8 cellular contexts compared by ENCODE assay signal in the genomic region with DNA sequence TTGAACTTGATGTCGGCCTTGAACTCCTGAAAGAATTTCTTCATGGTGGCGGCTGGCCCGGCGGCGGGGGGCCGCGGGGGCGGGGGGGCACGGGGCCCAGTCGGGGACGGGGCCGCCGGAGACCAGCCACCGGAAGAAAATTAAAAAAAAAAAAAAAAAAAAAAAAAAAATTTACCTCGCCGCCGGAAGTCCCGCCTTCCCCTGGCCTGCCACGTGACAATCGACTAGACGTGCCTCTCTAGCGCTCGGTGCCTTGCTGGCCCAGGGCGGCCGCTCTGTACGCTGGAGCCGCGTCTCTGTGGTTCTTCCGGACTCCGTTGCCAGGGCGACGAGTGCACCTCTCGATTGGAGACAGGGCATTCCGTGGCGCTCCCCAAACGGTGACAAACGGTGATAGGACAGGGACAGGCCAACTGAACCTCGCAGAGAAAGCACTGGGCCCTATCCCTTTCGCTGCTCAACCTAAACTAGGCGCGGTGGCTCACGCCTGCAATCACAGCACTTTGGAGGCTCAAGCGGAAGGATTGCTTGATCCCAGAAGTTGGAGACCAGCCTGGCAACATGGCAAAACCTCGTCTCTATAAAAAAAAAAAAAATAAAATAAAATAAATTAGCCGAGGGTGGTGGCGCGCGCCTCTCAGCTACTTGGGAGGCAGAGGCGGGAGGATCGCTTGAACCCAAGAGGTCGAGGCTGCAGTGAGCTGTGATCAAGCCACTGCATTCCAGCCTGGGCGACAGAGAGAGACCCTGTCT. TPM values are rescaled to one million over a fixed set of nuclear protein-coding genes. Genes with fewer than 3 reads are reported as not detected.
DNase-seq lines count a peak whose midpoint lies in the region; ATAC-seq and TF ChIP-seq lines count a peak whose summit lies in the region.

TSS of gene UBXN6 (minus strand) at position 141 of the 753 bp plus-strand sequence. CDS start at position 44, 97 bp downstream.

- peak within 1 kb of the TSS; percentile 60 for H3K4me3 ChIP-seq in effector memory CD4-positive, alpha-beta T cell (ENCODE audit: insufficient read depth, low read depth, low read length, poor library complexity, severe bottlenecking)

- CTCF ChIA-PET in CD4-positive, alpha-beta T cell (lab: Charles Lee), result interaction anchor here (1.1 kb wide), 1 partner anchor 57 kb away, joined by 4 read pairs; the partner anchor contains the start of gene SH3GL1

- peaks cover 21% of the 10 kb centered on the region for H3K36me3 Mint-ChIP-seq in CD4-positive, alpha-beta T cell (ENCODE audit: low read depth)

- no peaks in the 10 kb centered on the region for H3K27me3 ChIP-seq in CD4-positive, alpha-beta T cell (ENCODE audit: control insufficient read depth, insufficient read depth, low read length)
- no peaks in the 10 kb centered on the region for H3K27me3 ChIP-seq in effector memory CD4-positive, alpha-beta T cell (replicated peaks; ENCODE audit: control insufficient read depth, insufficient read depth, low read length, poor library complexity, severe bottlenecking)

- H3K36me3 ChIP-seq in effector memory CD4-positive, alpha-beta T cell (ENCODE audit: control insufficient read depth, insufficient read depth, low read length), result peaks cover 15% of the 10 kb centered on the region

- intact Hi-C loops in CD4-positive, alpha-beta T cell (cut with DNase I, micrococcal nuclease), result loop anchor here (1.0 to 5.0 kb wide), 8 partner anchors 13 to 276 kb away; partner anchors contain the start of genes CHAF1A (in 2 of the 2), ANKRD24 (in 1 of the 2), HDGFL2 (in 1 of the 2) and SH3GL1 (in 1 of the 2)

- POLR2A ChIA-PET in CD4-positive, alpha-beta T cell (lab: Charles Lee), result interaction anchor here (0.6 to 4.2 kb wide), 4 partner anchors 13 to 695 kb away, joined by 3 to 36 read pairs (median 3); partner anchors contain the start of genes HDGFL2, MPND, MRPL54 and YJU2

- no peaks in the 10 kb centered on the region for H3K27me3 Mint-ChIP-seq in CD4-positive, alpha-beta T cell

- peak; percentile 95 for ATAC-seq in CD4-positive, alpha-beta T cell (ENCODE audit: poor library complexity)
- peak; percentile 49 for ATAC-seq in GM19468 (IDR thresholded peaks at IDR 0.05; ENCODE audit: extremely low read depth, unreplicated experiment)

- H3K27ac ChIP-seq in CD4-positive, alpha-beta T cell (ENCODE audit: low read depth, low read length), result peak within 1 kb of the TSS; percentile 49
- peak within 1 kb of the TSS; percentile 74 for H3K27ac ChIP-seq in effector memory CD4-positive, alpha-beta T cell (ENCODE audit: insufficient read depth, low read length, poor library complexity, severe bottlenecking)

- H3K4me3 Mint-ChIP-seq in CD4-positive, alpha-beta T cell, result peak within 1 kb of the TSS; percentile 94

- peak; percentile 96 to 99 (median 98) for DNase-seq in CD4-positive, alpha-beta T cell
- DNase-seq in HS-5 (ENCODE audit: low read depth), result peak; percentile 91
- DNase-seq in NK-92 treated with Interleukin-12 subunit alpha and Interleukin-12 subunit beta, amount 100 ng/mL, for 24 hours (lab: John Stamatoyannopoulos, UW), result peak; percentile 93
- peak; percentile 98 for DNase-seq in activated CD8-positive, alpha-beta memory T cell treated with anti-CD3 and anti-CD28 coated beads for 24 hours
- peak; percentile 96 to 98 (median 98) for DNase-seq in effector memory CD4-positive, alpha-beta T cell
- DNase-seq in lung microvascular endothelial cell (ENCODE audit: low read depth in 2 of 2), result peak; percentile 99
- DNase-seq in stimulated activated CD4-positive, alpha-beta T cell treated with anti-CD3 and anti-CD28 coated beads, TNF-alpha, amount 100 ng/mL, for 48 hours (ENCODE audit: low read depth in 3 of 3), result peak; percentile 96 to 98 (median 97)

- no peak for TF ChIP-seq CTCF in CD4-positive, alpha-beta T cell (IDR thresholded peaks at IDR 0.05)

- H3K9me3 ChIP-seq in CD4-positive, alpha-beta T cell (ENCODE audit: control insufficient read depth, low read length), result no peaks in the 10 kb centered on the region
- H3K9me3 ChIP-seq in effector memory CD4-positive, alpha-beta T cell (ENCODE audit: control insufficient read depth, low read length), result no peaks in the 10 kb centered on the region

- H3K27ac Mint-ChIP-seq in CD4-positive, alpha-beta T cell, result peak within 1 kb of the TSS; percentile 89

- H3K4me1 Mint-ChIP-seq in CD4-positive, alpha-beta T cell (ENCODE audit: low read depth), result peaks cover 16% of the 10 kb centered on the region

- no peaks in the 10 kb centered on the region for H3K9me3 Mint-ChIP-seq in CD4-positive, alpha-beta T cell

- peaks cover 16% of the 10 kb centered on the region for H3K4me1 ChIP-seq in effector memory CD4-positive, alpha-beta T cell (ENCODE audit: control insufficient read depth, insufficient read depth, low read length, poor library complexity, severe bottlenecking)

RNA-seq across cellular contexts. Expression of gene UBXN6, which starts in this region (rescaled TPM):
- total RNA-seq in CD4-positive, alpha-beta T cell, result 10 to 100 TPM; 54.5 to 58.4 TPM
- total RNA-seq in lung microvascular endothelial cell, result 81.9 and 99.8 TPM in 2 replicates

Comparison
In these comparisons a context has a peak if more than half of its experiments do, and no peak if none do; other contexts are left out.
1. Peak in every context shown above with its lines: DNase-seq, ATAC-seq, H3K4me3 ChIP-seq and H3K27ac ChIP-seq.